25 cellular contexts compared by ENCODE assay signal in genomic region chr4:5631352-5632042, GRCh38.
"Had no signal": no experiment of that assay in that cellular context is flagged by ENCODE, and none has a peak within 500 bp of the region (broad histone marks: within the 10 kb centered on the region; RNA-seq: fewer than 3 reads in every experiment).

No MANE protein-coding gene starts in this region.

- H3K9me3 ChIP-seq: adrenal gland, ascending aorta, esophagus squamous epithelium, right atrium auricular region, suprapubic skin, tibial nerve had no signal

- H3K4me3 ChIP-seq: adrenal gland, ascending aorta, esophagus squamous epithelium, right atrium auricular region, smooth muscle cell, suprapubic skin, tibial nerve had no signal

- DNase-seq: activated CD4-positive, alpha-beta T cell treated with anti-CD3 and anti-CD28 coated beads for 4 hours; activated CD4-positive, alpha-beta T cell treated with anti-CD3 and anti-CD28 coated beads, Interleukin-2, amount 50 U/mL, for 4 hours; activated CD8-positive, alpha-beta memory T cell treated with anti-CD3 and anti-CD28 coated beads for 24 hours; activated effector memory CD4-positive, alpha-beta T cell treated with anti-CD3 and anti-CD28 coated beads, Interleukin-2, amount 50 U/mL, for 16 hours; activated naive CD4-positive, alpha-beta T cell treated with anti-CD3 and anti-CD28 coated beads for 36 hours; activated naive CD8-positive, alpha-beta T cell treated with anti-CD3 and anti-CD28 coated beads for 36 hours; adrenal gland; caudate nucleus; esophagus squamous epithelium; glutamatergic neuron; islet precursor cell; mammary epithelial cell; midbrain; naive thymus-derived CD8-positive, alpha-beta T cell; stimulated activated CD4-positive, alpha-beta T cell treated with anti-CD3 and anti-CD28 coated beads, Interleukin-1b, Interleukin-23, amount 100 ng/mL, for 48 hours; stimulated activated naive CD4-positive, alpha-beta T cell; T-helper 1 cell had no signal

- H3K36me3 ChIP-seq: adrenal gland had no signal

- H3K4me2 ChIP-seq: smooth muscle cell had no signal

- H3K4me1 ChIP-seq: adrenal gland, ascending aorta, esophagus squamous epithelium, right atrium auricular region, suprapubic skin had no signal

- ATAC-seq: naive thymus-derived CD8-positive, alpha-beta T cell had no signal

- H3K27me3 ChIP-seq: adrenal gland, ascending aorta, esophagus squamous epithelium, right atrium auricular region, suprapubic skin, tibial nerve had no signal

- FAIRE-seq: frontal cortex had no signal

- H3K27ac ChIP-seq: adrenal gland, ascending aorta, epithelial cell of prostate, esophagus squamous epithelium, right atrium auricular region, suprapubic skin, tibial nerve, VCaP had no signal
